In the genomic region with DNA sequence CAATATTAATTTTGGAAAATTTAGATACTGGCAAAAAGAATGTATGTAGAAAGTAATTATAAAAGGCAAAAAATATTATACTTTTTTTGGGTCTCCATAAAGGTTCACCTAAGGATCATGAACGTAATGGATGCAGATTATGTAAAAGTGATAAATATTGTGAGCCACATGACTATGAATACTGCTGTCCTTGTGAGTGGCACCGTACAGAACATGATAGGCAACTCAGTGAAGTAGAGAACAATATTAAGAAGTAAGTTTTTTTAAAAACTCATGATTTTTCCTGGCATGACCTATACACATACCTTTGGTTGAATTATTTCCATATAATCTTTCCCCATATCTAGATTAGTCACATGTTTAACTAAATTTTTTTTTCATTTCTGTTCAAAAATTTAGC, we compare ENCODE assay signal across 35 cellular contexts. TPM values are rescaled to one million over a fixed set of nuclear protein-coding genes. Genes with fewer than 3 reads are reported as not detected.
"Had no signal": no experiment of that assay in that cellular context is flagged by ENCODE, and none has a peak within 500 bp of the region (broad histone marks: within the 10 kb centered on the region; RNA-seq: fewer than 3 reads in every experiment).

No MANE protein-coding gene starts in this region.

- H3K27me3 ChIP-seq: heart left ventricle, neural progenitor cell, neutrophil, right atrium auricular region, right lobe of liver, stomach, testis, thyroid gland, transverse colon, upper lobe of right lung had no signal

- FAIRE-seq: islet of Langerhans, urothelium cell line had no signal

- H3K9ac ChIP-seq: neural progenitor cell, parathyroid adenoma had no signal

- H3K4me2 ChIP-seq: neural progenitor cell had no signal

- H3K4me3 ChIP-seq: heart left ventricle, lower lobe of right lung, neural progenitor cell, right atrium auricular region, right lobe of liver, skin epidermis, stomach, testis, thyroid gland, transverse colon, upper lobe of right lung had no signal

- H3K9me3 ChIP-seq: heart left ventricle, lower lobe of right lung, neutrophil, right atrium auricular region, right lobe of liver, stomach, testis, thyroid gland, transverse colon, upper lobe of right lung had no signal

- DNase-seq: heart left ventricle; hypothalamus; immature natural killer cell; kidney; lower lobe of right lung; mammary epithelial cell; mesenchymal stem cell; natural killer cell; nephron progenitor cell; occipital lobe; right lobe of liver; stimulated activated CD4-positive, alpha-beta T cell treated with anti-CD3 and anti-CD28 coated beads, Interleukin-12 subunit alpha, Interleukin-12 subunit beta, amount 100 ng/mL, for 4 hours; stimulated activated CD4-positive, alpha-beta T cell treated with anti-CD3 and anti-CD28 coated beads, Interleukin-15, amount 100 ng/mL, for 24 hours; stimulated activated CD4-positive, alpha-beta T cell treated with anti-CD3 and anti-CD28 coated beads, Interleukin-2, amount 100 ng/mL, for 24 hours; stimulated activated CD4-positive, alpha-beta T cell treated with anti-CD3 and anti-CD28 coated beads, Interleukin-4, amount 100 ng/mL, for 1 hour; stimulated activated naive B cell treated with anti-CD40 and anti-IgM and Interleukin-4, amounts not matched to agents 10 μg/mL and 1 μg/mL and 100 μg/mL, for 72 hours; stimulated activated naive CD8-positive, alpha-beta T cell treated with anti-CD3 and anti-CD28 coated beads, Interleukin-15, Interleukin-2, amounts not matched to agents 100 U/mL and 50 U/mL, for 24 hours; stomach; testis; thyroid gland; transverse colon; upper lobe of right lung had no signal

- ATAC-seq: lower lobe of right lung; natural killer cell; right lobe of liver; stimulated activated naive B cell treated with anti-CD40 and anti-IgM and Interleukin-4, amounts not matched to agents 10 μg/mL and 1 μg/mL and 100 μg/mL, for 72 hours; stimulated activated naive CD8-positive, alpha-beta T cell treated with anti-CD3 and anti-CD28 coated beads, Interleukin-15, Interleukin-2, amounts not matched to agents 100 U/mL and 50 U/mL, for 24 hours; upper lobe of right lung had no signal

- H3K4me1 ChIP-seq: lower lobe of right lung, neural progenitor cell, parathyroid adenoma, right atrium auricular region, right lobe of liver, stomach, testis, thyroid gland, transverse colon, upper lobe of right lung had no signal

- H3K79me2 ChIP-seq: parathyroid adenoma had no signal

- H3K36me3 ChIP-seq: lower lobe of right lung, right atrium auricular region, upper lobe of right lung had no signal

- H2AFZ ChIP-seq: neural progenitor cell, parathyroid adenoma had no signal

- H3K27ac ChIP-seq: heart left ventricle, lower lobe of right lung, neural progenitor cell, neutrophil, parathyroid adenoma, right lobe of liver, skin epidermis, stomach, testis, thyroid gland, transverse colon, upper lobe of right lung had no signal

RNA-seq across cellular contexts. Expression of gene MSGN1, which starts 43.7 kb away (rescaled TPM):
- total RNA-seq: heart left ventricle, kidney, liver, lower lobe of right lung, mammary epithelial cell, mucosa of gallbladder, natural killer cell, occipital lobe, osteocyte, posterior vena cava, pulmonary artery endothelial cell, renal cortical epithelial cell, right atrium auricular region, right lobe of liver, stomach, testis, thyroid gland, upper lobe of right lung had no signal
- polyA plus RNA-seq: heart left ventricle, immature natural killer cell, liver, mammary epithelial cell had no signal
